ENCODE assay signal across 13 cellular contexts in the genomic region with DNA sequence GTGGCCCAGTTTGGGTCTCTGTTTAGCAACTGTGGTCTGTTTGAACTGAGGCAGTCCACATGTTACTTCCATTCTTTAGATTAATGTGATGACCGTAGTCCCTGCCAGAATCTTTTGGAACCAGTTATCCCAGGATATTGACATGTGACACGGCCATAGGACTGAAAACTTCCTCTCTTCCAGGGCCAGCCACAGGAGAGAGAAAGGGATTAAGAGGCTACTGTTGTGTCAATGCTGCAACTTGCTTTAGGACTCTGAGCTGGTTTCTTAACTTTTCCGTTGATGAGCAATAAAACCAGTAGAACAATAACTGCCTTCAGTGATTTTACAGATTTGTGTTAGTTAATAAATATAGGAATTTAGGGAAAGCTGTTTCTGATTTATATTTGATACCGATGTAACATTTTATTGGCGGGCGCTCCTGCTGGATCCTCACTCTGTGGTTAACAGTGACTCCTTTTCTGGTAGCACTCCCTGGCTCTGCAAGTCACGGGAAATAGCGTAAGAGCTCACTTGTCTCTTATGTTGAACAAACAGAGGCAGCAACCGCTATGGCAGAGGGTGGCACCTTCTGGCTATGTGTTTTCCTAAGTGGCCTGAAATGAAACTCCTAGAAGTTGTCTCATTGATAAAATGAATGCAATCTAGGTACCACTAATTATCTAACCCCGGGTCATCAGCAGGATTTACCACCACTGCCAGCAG. TPM values are rescaled to one million over a fixed set of nuclear protein-coding genes. Genes with fewer than 3 reads are reported as not detected.
DNase-seq lines count a peak whose midpoint lies in the region; ATAC-seq and TF ChIP-seq lines count a peak whose summit lies in the region.
"Had no signal": no experiment of that assay in that cellular context is flagged by ENCODE, and none has a peak within 500 bp of the region (broad histone marks: within the 10 kb centered on the region; RNA-seq: fewer than 3 reads in every experiment).

No MANE protein-coding gene starts in this region.

- H3K4me1 Mint-ChIP-seq in activated CD8-positive, alpha-beta memory T cell treated with anti-CD3 and anti-CD28 coated beads, Interleukin-2, amount 10 ng/mL, durations not matched to agents 7 days and 5 days = no peaks in the 10 kb centered on the region

- no peak overlapping the region for H3K4me3 Mint-ChIP-seq in activated CD8-positive, alpha-beta memory T cell treated with anti-CD3 and anti-CD28 coated beads, Interleukin-2, amount 10 ng/mL, durations not matched to agents 7 days and 5 days
- H3K4me3 Mint-ChIP-seq: activated naive CD4-positive, alpha-beta T cell treated with anti-CD3 and anti-CD28 coated beads for 36 hours had no signal

- H3K27me3 ChIP-seq in cardiac muscle cell (no peaks in the 10 kb centered on the region), body of pancreas (no peaks in the 10 kb centered on the region)
- H3K27me3 ChIP-seq: tibial nerve had no signal

- 31 to 39% methylated on average over 10 of the region's 10 CpGs for WGBS in body of pancreas, 2 donors

- no peaks in the 10 kb centered on the region for H3K27me3 Mint-ChIP-seq in activated CD8-positive, alpha-beta memory T cell treated with anti-CD3 and anti-CD28 coated beads, Interleukin-2, amount 10 ng/mL, durations not matched to agents 7 days and 5 days

- peak; percentile 49 to 60 for DNase-seq in cardiac muscle cell (ENCODE audit: low read depth in 1 of 2, low spot score in 1 of 2)
- DNase-seq in cardiac septum (ENCODE audit: low spot score) = no peak
- DNase-seq in body of pancreas = no peak
- no peak for DNase-seq in left ventricle myocardium superior
- no peak for DNase-seq in NCI-H2107 (lab: John Stamatoyannopoulos, UW)
- no peak for DNase-seq in activated CD8-positive, alpha-beta memory T cell treated with anti-CD3 and anti-CD28 coated beads, Interleukin-2, amount 10 ng/mL, durations not matched to agents 7 days and 5 days
- no peak for DNase-seq in NCI-H2171 (lab: John Stamatoyannopoulos, UW)
- DNase-seq: activated naive CD4-positive, alpha-beta T cell treated with anti-CD3 and anti-CD28 coated beads for 36 hours; NCI-H1105; SIG-M5 had no signal

- H3K4me3 ChIP-seq in cardiac muscle cell (no peak overlapping the region), body of pancreas (no peak overlapping the region)
- H3K4me3 ChIP-seq: tibial nerve had no signal

- TF ChIP-seq POLR2A in body of pancreas (IDR thresholded peaks at IDR 0.05) = no peak

- intact Hi-C loops in cardiac septum (cut with DNase I) (no loop called here), body of pancreas (cut with DNase I) (no loop called here), left ventricle myocardium superior (cut with micrococcal nuclease) (no loop called here)

- H3K36me3 Mint-ChIP-seq in activated CD8-positive, alpha-beta memory T cell treated with anti-CD3 and anti-CD28 coated beads, Interleukin-2, amount 10 ng/mL, durations not matched to agents 7 days and 5 days = no peaks in the 10 kb centered on the region

- CTCF ChIA-PET in activated CD8-positive, alpha-beta memory T cell treated with anti-CD3 and anti-CD28 coated beads, Interleukin-2, amount 10 ng/mL, durations not matched to agents 7 days and 5 days (lab: Charles Lee) = no interaction called here

- peak overlapping the region; percentile 75 for H3K27ac ChIP-seq in cardiac muscle cell
- no peak overlapping the region for H3K27ac ChIP-seq in body of pancreas
- H3K27ac ChIP-seq: tibial nerve had no signal

- no peak for TF ChIP-seq CTCF in cardiac muscle cell (IDR thresholded peaks at IDR 0.05; ENCODE audit: low read depth, low read length)
- TF ChIP-seq CTCF in body of pancreas (IDR thresholded peaks at IDR 0.05) = no peak

- no peaks in the 10 kb centered on the region for H3K36me3 ChIP-seq in cardiac muscle cell
- no peaks in the 10 kb centered on the region for H3K36me3 ChIP-seq in body of pancreas (replicated peaks in 1 of 2; ENCODE audit: insufficient read depth in 1 of 2, low read depth in 2 of 2)
- H3K36me3 ChIP-seq: tibial nerve had no signal

- H3K9me3 ChIP-seq in cardiac muscle cell (ENCODE audit: low read depth) (no peaks in the 10 kb centered on the region), body of pancreas (no peaks in the 10 kb centered on the region)
- H3K9me3 ChIP-seq: tibial nerve had no signal

- H3K4me1 ChIP-seq in cardiac muscle cell (ENCODE audit: low read depth) (peaks cover 23% of the 10 kb centered on the region), body of pancreas (peaks cover 9% of the 10 kb centered on the region)
- H3K4me1 ChIP-seq: tibial nerve had no signal

- ATAC-seq in body of pancreas (peak; percentile 27), left ventricle myocardium superior (peak; percentile 60), GM21619 (IDR thresholded peaks at IDR 0.05; ENCODE audit: unreplicated experiment) (no peak)
- ATAC-seq in activated CD8-positive, alpha-beta memory T cell treated with anti-CD3 and anti-CD28 coated beads, Interleukin-2, amount 10 ng/mL, durations not matched to agents 7 days and 5 days = no peak
- ATAC-seq: HepG2 had no signal

- H3K27ac Mint-ChIP-seq in activated CD8-positive, alpha-beta memory T cell treated with anti-CD3 and anti-CD28 coated beads, Interleukin-2, amount 10 ng/mL, durations not matched to agents 7 days and 5 days = no peak overlapping the region
- H3K27ac Mint-ChIP-seq: activated naive CD4-positive, alpha-beta T cell treated with anti-CD3 and anti-CD28 coated beads for 36 hours had no signal

- peaks cover 11% of the 10 kb centered on the region for H3K9me3 Mint-ChIP-seq in activated CD8-positive, alpha-beta memory T cell treated with anti-CD3 and anti-CD28 coated beads, Interleukin-2, amount 10 ng/mL, durations not matched to agents 7 days and 5 days (ENCODE audit: low read depth)

RNA-seq across cellular contexts. Expression of a gene that starts 2.5 kb away (rescaled TPM):
- total RNA-seq in cardiac muscle cell = 23.1 and 24.8 TPM in 2 replicates
- polyA plus RNA-seq in cardiac muscle cell = 7.9 and 12.5 TPM in 2 replicates
- total RNA-seq in cardiac septum = 3.9 TPM
- total RNA-seq in body of pancreas = 1 to 10 TPM; 2.3 to 9.6 TPM
- 6.8 TPM for total RNA-seq in left ventricle myocardium superior
- total RNA-seq in activated CD8-positive, alpha-beta memory T cell treated with anti-CD3 and anti-CD28 coated beads, Interleukin-2, amount 10 ng/mL, durations not matched to agents 7 days and 5 days = not detected
- total RNA-seq: activated naive CD4-positive, alpha-beta T cell treated with anti-CD3 and anti-CD28 coated beads for 36 hours had no signal
- polyA plus RNA-seq: HepG2 had no signal

Comparison
In these comparisons a context has a peak if more than half of its experiments do, and no peak if none do; other contexts are left out.
1. DNase-seq: peak in cardiac muscle cell (2 of 2); none in cardiac septum (single experiment), body of pancreas (0 of 4), left ventricle myocardium superior (single experiment), NCI-H2107 (single experiment), activated CD8-positive, alpha-beta memory T cell treated with anti-CD3 and anti-CD28 coated beads, Interleukin-2, amount 10 ng/mL, durations not matched to agents 7 days and 5 days (single experiment) and NCI-H2171 (single experiment).
2. ATAC-seq: peak in body of pancreas (single experiment) and left ventricle myocardium superior (single experiment); none in GM21619 (single experiment) and activated CD8-positive, alpha-beta memory T cell treated with anti-CD3 and anti-CD28 coated beads, Interleukin-2, amount 10 ng/mL, durations not matched to agents 7 days and 5 days (single experiment).